Comparison of ENCODE assay signal across 8 cellular contexts in genomic region chr5:173055042-173055721, GRCh38. TPM values are rescaled to one million over a fixed set of nuclear protein-coding genes. Genes with fewer than 3 reads are reported as not detected.
DNase-seq lines count a peak whose midpoint lies in the region; ATAC-seq, FAIRE-seq and TF ChIP-seq lines count a peak whose summit lies in the region.

No MANE protein-coding gene starts in this region.

- H3K4me1 ChIP-seq in A549 (peaks cover 21% of the 10 kb centered on the region; the same call in 2 of the 3 replicates), HUES48 (ENCODE audit: control insufficient read depth, insufficient read depth, low read length) (peaks cover 6% of the 10 kb centered on the region; the same call in 1 of the 2 replicates)

- peak overlapping the region; percentile 93 for H3K4me3 ChIP-seq in A549
- H3K4me3 ChIP-seq in HUES48 (ENCODE audit: low read depth, low read length): peak overlapping the region; percentile 97
- peak overlapping the region; percentile 85 for H3K4me3 ChIP-seq in bronchial epithelial cell (ENCODE audit: low read depth, low read length)

- H3K9ac ChIP-seq in HUES48 (ENCODE audit: low read depth, low read length): no peak overlapping the region

- no peak for TF ChIP-seq RAD21 in A549 (conservative IDR thresholded peaks at IDR 0.05 in 1 of 2, IDR thresholded peaks at IDR 0.05 in 1 of 2)

- DNase-seq in A549 (ENCODE audit: low read depth in 1 of 2, low spot score in 1 of 2) (no peak), bronchial epithelial cell (ENCODE audit: low read depth) (no peak), naive B cell (no peak), cortex of kidney (lab: John Stamatoyannopoulos, UW) (no peak), frontal cortex (ENCODE audit: low spot score in 2 of 2) (no peak)
- no peak for DNase-seq in stimulated activated CD4-positive, alpha-beta T cell treated with anti-CD3 and anti-CD28 coated beads, Interleukin-1b, Interleukin-23, amount 100 ng/mL, for 48 hours

- TF ChIP-seq POLR2A in A549 (IDR thresholded peaks at IDR 0.05; ENCODE audit: low read length): no peak

- H3K27me3 ChIP-seq in HUES48 (ENCODE audit: control insufficient read depth, insufficient read depth, low read length) (no peaks in the 10 kb centered on the region), bronchial epithelial cell (ENCODE audit: control insufficient read depth, insufficient read depth, low read length) (no peaks in the 10 kb centered on the region)

- H3K4me3 Mint-ChIP-seq in naive B cell: peak overlapping the region; percentile 80 to 96 (median 94)

- CTCF ChIA-PET in A549 (lab: Yijun Ruan, JAX): interaction anchor here (1.0 kb wide), 1 partner anchor 227 kb away, joined by 3 read pairs; no protein-coding TSS in a partner anchor

- H3K9me3 ChIP-seq in A549: no peaks in the 10 kb centered on the region
- no peaks in the 10 kb centered on the region for H3K9me3 ChIP-seq in HUES48 (ENCODE audit: control insufficient read depth, insufficient read depth, low read length)

- no peaks in the 10 kb centered on the region for H3K36me3 ChIP-seq in HUES48 (ENCODE audit: control insufficient read depth, insufficient read depth, low read length)
- H3K36me3 ChIP-seq in bronchial epithelial cell (ENCODE audit: control insufficient read depth, insufficient read depth, low read length): no peaks in the 10 kb centered on the region

- no peak for TF ChIP-seq EP300 in A549 (IDR thresholded peaks at IDR 0.05)

- no peaks in the 10 kb centered on the region for H3K36me3 Mint-ChIP-seq in naive B cell

- TF ChIP-seq CTCF in A549 (IDR thresholded peaks at IDR 0.05): no peak
- no peak for TF ChIP-seq CTCF in bronchial epithelial cell (IDR thresholded peaks at IDR 0.05; ENCODE audit: insufficient read depth, low read length, severe bottlenecking)

- peaks cover 0 to 15% (median 0%) of the 10 kb centered on the region in 3 donors for H3K27me3 Mint-ChIP-seq in naive B cell

- 27% methylated on average over 10 of the region's 10 CpGs for WGBS in A549 (ENCODE audit: missing lambda C conversion rate)

- POLR2A ChIA-PET in A549 (lab: Yijun Ruan, JAX): no interaction called here

- H3K4me2 ChIP-seq in A549: peak overlapping the region; percentile 92

- ATAC-seq in A549: no peak
- ATAC-seq in naive B cell (ENCODE audit: low read depth in 2 of 2): no peak
- ATAC-seq in GM18519 (IDR thresholded peaks at IDR 0.05; ENCODE audit: low FRiP score, unreplicated experiment): no peak

- H3K27ac Mint-ChIP-seq in naive B cell: peak overlapping the region in 5 of 6 donors; percentile 18 to 98 (median 92)

- FAIRE-seq in A549 (lab: Jason Lieb, UNC) (no peak), bronchial epithelial cell (lab: Jason Lieb, UNC) (no peak), frontal cortex (lab: Jason Lieb, UNC) (no peak)

- peak overlapping the region; percentile 59 to 74; a peak in 5 of 6 replicates for H3K27ac ChIP-seq in A549
- no peak overlapping the region for H3K27ac ChIP-seq in HUES48 (ENCODE audit: low read depth, low read length)

- H3K9me3 Mint-ChIP-seq in naive B cell: no peaks in the 10 kb centered on the region

- peaks cover 15 to 27% (median 21%) of the 10 kb centered on the region in 3 donors for H3K4me1 Mint-ChIP-seq in naive B cell

TF ChIP-seq in A549, 52 proteins besides CTCF, POLR2A, EP300 and RAD21:
- no peak for TF ChIP-seq FOSB (CRISPR knock-in tag; IDR thresholded peaks at IDR 0.05)
- TF ChIP-seq CEBPB (IDR thresholded peaks at IDR 0.05): no peak
- TF ChIP-seq MAFK (IDR thresholded peaks at IDR 0.05; ENCODE audit: partially characterized antibody): no peak
- no peak for TF ChIP-seq KDM5A (IDR thresholded peaks at IDR 0.05)
- TF ChIP-seq CHD4 (IDR thresholded peaks at IDR 0.05; ENCODE audit: borderline replicate concordance): no peak
- TF ChIP-seq KDM1A (IDR thresholded peaks at IDR 0.05; ENCODE audit: low read depth): no peak
- no peak for TF ChIP-seq NPAS2 (CRISPR knock-in tag; IDR thresholded peaks at IDR 0.05; ENCODE audit: borderline replicate concordance)
- TF ChIP-seq SMC3 (IDR thresholded peaks at IDR 0.05): no peak
- no peak for TF ChIP-seq HMGXB4 (CRISPR knock-in tag; IDR thresholded peaks at IDR 0.05; ENCODE audit: borderline replicate concordance)
- no peak for TF ChIP-seq NFE2L2 (conservative IDR thresholded peaks at IDR 0.05; ENCODE audit: low read length)
- TF ChIP-seq HDAC2 (IDR thresholded peaks at IDR 0.05): no peak
TF ChIP-seq in A549: peak in this region for 0.

RNA-seq across cellular contexts. Expression of gene CREBRF, which starts 1.0 kb away (rescaled TPM):
- polyA plus RNA-seq in A549 (2011; rRNA removed) (7.2 and 8.3 TPM in 2 replicates), A549 (2017; fragmentation: RNase III; extraction: RNeasy Plus Mini Kit Qiagen cat#74134 plus additional on column Dnase treatment) (1.1 to 1.8 TPM (median 1.4 TPM) in 3 replicates), naive B cell (ENCODE audit: low read depth in 6 of 6) (10 to 100 TPM; 60.6 to 97.0 (median 77.3) TPM)
- polyA plus RNA-seq in A549 (2012; cell fraction: cytosol; rRNA removed): 0.96 and 1.1 TPM in 2 replicates
- polyA plus RNA-seq in A549 (2012; cell fraction: nucleus; rRNA removed): 0.88 and 0.91 TPM in 2 replicates
- polyA minus RNA-seq in A549 (2011; rRNA and poly(A)+ RNA removed): 11.1 and 12.8 TPM in 2 replicates
- total RNA-seq in bronchial epithelial cell (6.3 and 9.5 TPM in 2 replicates), frontal cortex (34.2 TPM)
